8 cellular contexts compared by ENCODE assay signal in genomic region chr9:135602789-135603481, GRCh38. TPM values are rescaled to one million over a fixed set of nuclear protein-coding genes. Genes with fewer than 3 reads are reported as not detected.
DNase-seq lines count a peak whose midpoint lies in the region; ATAC-seq and TF ChIP-seq lines count a peak whose summit lies in the region.

No MANE protein-coding gene starts in this region.

- peak; percentile 66 for TF ChIP-seq CTCF in GM10248 (IDR thresholded peaks at IDR 0.05; ENCODE audit: control extremely low read depth, extremely low read depth, low read depth, missing control alignments)

- peak; percentile 46 to 58 for ATAC-seq in stimulated activated naive B cell treated with anti-CD40 and anti-IgM and Interleukin-4, amounts not matched to agents 10 μg/mL and 1 μg/mL and 100 μg/mL, for 72 hours (replicated peaks)
- no peak for ATAC-seq in GM21825 (IDR thresholded peaks at IDR 0.05; ENCODE audit: unreplicated experiment)

- POLR2A ChIA-PET in GM10248 (lab: Yijun Ruan, JAX), result no interaction called here
- POLR2A ChIA-PET in activated CD4-positive, alpha-beta T cell treated with anti-CD3 and anti-CD28 coated beads, Interleukin-2, amount 10 ng/mL, durations not matched to agents 7 days and 5 days (lab: Charles Lee), result no interaction called here

- H3K4me3 Mint-ChIP-seq in activated CD4-positive, alpha-beta T cell treated with anti-CD3 and anti-CD28 coated beads, Interleukin-2, amount 10 ng/mL, durations not matched to agents 7 days and 5 days, result no peak overlapping the region
- H3K4me3 Mint-ChIP-seq in stimulated activated naive B cell treated with anti-CD40 and anti-IgM and Interleukin-4, amounts not matched to agents 10 μg/mL and 1 μg/mL and 100 μg/mL, for 72 hours, result no peak overlapping the region

- DNase-seq in GM10248 (ENCODE audit: extremely low spot score) (peak; percentile 64), M059J (ENCODE audit: low read depth) (peak; percentile 25), myocyte (ENCODE audit: low read depth) (peak; percentile 46), NCI-H187 treated with DMSO at 0.1 percent for 48 hours (lab: John Stamatoyannopoulos, UW) (no peak)
- DNase-seq in activated CD4-positive, alpha-beta T cell treated with anti-CD3 and anti-CD28 coated beads, Interleukin-2, amount 10 ng/mL, durations not matched to agents 7 days and 5 days, result peak; percentile 59
- DNase-seq in effector CD8-positive, alpha-beta T cell (lab: John Stamatoyannopoulos, UW), result peak; percentile 23
- DNase-seq in stimulated activated naive B cell treated with anti-CD40 and anti-IgM and Interleukin-4, amounts not matched to agents 10 μg/mL and 1 μg/mL and 100 μg/mL, for 72 hours, result peak; percentile 18

- no peak overlapping the region for H3K27ac Mint-ChIP-seq in activated CD4-positive, alpha-beta T cell treated with anti-CD3 and anti-CD28 coated beads, Interleukin-2, amount 10 ng/mL, durations not matched to agents 7 days and 5 days
- no peak overlapping the region for H3K27ac Mint-ChIP-seq in stimulated activated naive B cell treated with anti-CD40 and anti-IgM and Interleukin-4, amounts not matched to agents 10 μg/mL and 1 μg/mL and 100 μg/mL, for 72 hours

- no peaks in the 10 kb centered on the region for H3K4me1 Mint-ChIP-seq in activated CD4-positive, alpha-beta T cell treated with anti-CD3 and anti-CD28 coated beads, Interleukin-2, amount 10 ng/mL, durations not matched to agents 7 days and 5 days
- H3K4me1 Mint-ChIP-seq in stimulated activated naive B cell treated with anti-CD40 and anti-IgM and Interleukin-4, amounts not matched to agents 10 μg/mL and 1 μg/mL and 100 μg/mL, for 72 hours, result peaks cover 1 to 4% of the 10 kb centered on the region in 2 donors

- CTCF ChIA-PET in GM10248 (lab: Yijun Ruan, JAX), result interaction anchor here (0.6 to 2.4 kb wide), 8 partner anchors 8 to 680 kb away, joined by 3 to 7 read pairs (median 3); a partner anchor contains a TSS
- CTCF ChIA-PET in activated CD4-positive, alpha-beta T cell treated with anti-CD3 and anti-CD28 coated beads, Interleukin-2, amount 10 ng/mL, durations not matched to agents 7 days and 5 days (lab: Charles Lee), result interaction anchor here (0.6 kb wide), 1 partner anchor 380 kb away, joined by 3 read pairs; no protein-coding TSS in a partner anchor

- peaks cover 8% of the 10 kb centered on the region for H3K27me3 Mint-ChIP-seq in activated CD4-positive, alpha-beta T cell treated with anti-CD3 and anti-CD28 coated beads, Interleukin-2, amount 10 ng/mL, durations not matched to agents 7 days and 5 days
- peaks cover 17 to 32% of the 10 kb centered on the region in 2 donors for H3K27me3 Mint-ChIP-seq in stimulated activated naive B cell treated with anti-CD40 and anti-IgM and Interleukin-4, amounts not matched to agents 10 μg/mL and 1 μg/mL and 100 μg/mL, for 72 hours

- no peaks in the 10 kb centered on the region for H3K9me3 Mint-ChIP-seq in activated CD4-positive, alpha-beta T cell treated with anti-CD3 and anti-CD28 coated beads, Interleukin-2, amount 10 ng/mL, durations not matched to agents 7 days and 5 days
- no peaks in the 10 kb centered on the region for H3K9me3 Mint-ChIP-seq in stimulated activated naive B cell treated with anti-CD40 and anti-IgM and Interleukin-4, amounts not matched to agents 10 μg/mL and 1 μg/mL and 100 μg/mL, for 72 hours

- H3K36me3 Mint-ChIP-seq in activated CD4-positive, alpha-beta T cell treated with anti-CD3 and anti-CD28 coated beads, Interleukin-2, amount 10 ng/mL, durations not matched to agents 7 days and 5 days (ENCODE audit: low read depth), result no peaks in the 10 kb centered on the region
- no peaks in the 10 kb centered on the region for H3K36me3 Mint-ChIP-seq in stimulated activated naive B cell treated with anti-CD40 and anti-IgM and Interleukin-4, amounts not matched to agents 10 μg/mL and 1 μg/mL and 100 μg/mL, for 72 hours

RNA-seq across cellular contexts. Expression of gene GLT6D1, which starts 36.4 kb away (rescaled TPM):
- total RNA-seq in M059J (2014; rRNA removed; shearing (Covaris generic)), result not detected in 2 replicates
- total RNA-seq in activated CD4-positive, alpha-beta T cell treated with anti-CD3 and anti-CD28 coated beads, Interleukin-2, amount 10 ng/mL, durations not matched to agents 7 days and 5 days, result not detected
- total RNA-seq in myocyte, result not detected in 2 replicates
- not detected for polyA plus RNA-seq in myocyte (2012)

RNA-seq across cellular contexts. Expression of gene PAEP, which starts 41.4 kb away (rescaled TPM):
- not detected in 2 replicates for total RNA-seq in M059J (2014; rRNA removed; shearing (Covaris generic))
- total RNA-seq in activated CD4-positive, alpha-beta T cell treated with anti-CD3 and anti-CD28 coated beads, Interleukin-2, amount 10 ng/mL, durations not matched to agents 7 days and 5 days, result not detected
- not detected in 2 replicates for total RNA-seq in myocyte
- polyA plus RNA-seq in myocyte (2012), result not detected

RNA-seq across cellular contexts. Expression of gene OBP2A, which starts 57.0 kb away (rescaled TPM):
- not detected in 2 replicates for total RNA-seq in M059J (2014; rRNA removed; shearing (Covaris generic))
- total RNA-seq in activated CD4-positive, alpha-beta T cell treated with anti-CD3 and anti-CD28 coated beads, Interleukin-2, amount 10 ng/mL, durations not matched to agents 7 days and 5 days, result not detected
- total RNA-seq in myocyte, result not detected in 2 replicates
- polyA plus RNA-seq in myocyte (2012), result not detected
